Comparison of ENCODE assay signal across 20 cellular contexts in the genomic region with DNA sequence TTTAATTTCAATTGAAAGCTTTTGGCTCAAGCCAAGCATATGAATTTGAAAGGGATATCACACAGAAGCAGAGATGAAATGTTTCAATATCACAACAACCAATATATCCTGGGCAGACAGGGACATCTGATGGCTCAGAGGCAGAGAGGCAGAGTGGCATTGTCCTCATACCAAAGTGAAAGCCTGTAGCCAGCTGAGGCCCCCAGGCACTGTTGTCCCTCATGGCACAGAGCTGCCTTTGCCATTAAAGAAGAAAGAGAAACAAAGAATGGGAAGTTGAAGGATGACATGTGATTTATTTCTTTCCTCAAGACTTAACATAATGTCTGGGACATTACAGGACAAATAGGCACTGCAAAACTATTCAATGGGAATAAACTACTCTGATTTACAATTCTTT.
DNase-seq lines count a peak whose midpoint lies in the region; ATAC-seq, FAIRE-seq and TF ChIP-seq lines count a peak whose summit lies in the region.
"Had no signal": no experiment of that assay in that cellular context is flagged by ENCODE, and none has a peak within 500 bp of the region (broad histone marks: within the 10 kb centered on the region; RNA-seq: fewer than 3 reads in every experiment).

No MANE protein-coding gene starts in this region.

- no peaks in the 10 kb centered on the region for H3K4me1 ChIP-seq in K562 (replicated peaks in 1 of 2; ENCODE audit: control insufficient read depth in 2 of 2, insufficient read depth in 2 of 2, low read length in 2 of 2)
- no peaks in the 10 kb centered on the region for H3K4me1 ChIP-seq in mesendoderm (ENCODE audit: control insufficient read depth, low read depth, low read length)
- H3K4me1 ChIP-seq in MM.1S (ENCODE audit: low read length): no peaks in the 10 kb centered on the region
- H3K4me1 ChIP-seq: Caco-2 had no signal

- no peaks in the 10 kb centered on the region for H3K9me2 ChIP-seq in MM.1S (replicated peaks; ENCODE audit: insufficient read depth, low read length)

- H3K4ac ChIP-seq in mesendoderm (ENCODE audit: low read depth, low read length): no peak overlapping the region

- peak; percentile 23 for FAIRE-seq in K562 (lab: Jason Lieb, UNC)
- FAIRE-seq: A204.1, G401.6, GM12891, H1, HTR-8/SVneo had no signal

- BruUV-seq in K562 (replicated peaks; lab: Mats Ljungman, UMichigan): no TSS peak

- H3K36me3 ChIP-seq in K562 (ENCODE audit: control insufficient read depth, insufficient read depth, low read length) (no peaks in the 10 kb centered on the region), mesendoderm (ENCODE audit: control insufficient read depth, insufficient read depth, low read length) (no peaks in the 10 kb centered on the region), MM.1S (replicated peaks; ENCODE audit: insufficient read depth, low read length) (no peaks in the 10 kb centered on the region)

- H2AK5ac ChIP-seq in mesendoderm (ENCODE audit: low read length): no peak overlapping the region

- H4K20me1 ChIP-seq in K562 (replicated peaks; ENCODE audit: control insufficient read depth, insufficient read depth, low read length) (no peaks in the 10 kb centered on the region), MM.1S (ENCODE audit: insufficient read depth, low read length) (no peaks in the 10 kb centered on the region)

- H3K27ac ChIP-seq in K562 (ENCODE audit: extremely low read depth, low read depth, low read length): no peak overlapping the region
- H3K27ac ChIP-seq in mesendoderm (ENCODE audit: low read depth, low read length): no peak overlapping the region
- no peak overlapping the region for H3K27ac ChIP-seq in MM.1S (ENCODE audit: low read length)
- H3K27ac ChIP-seq: C4-2B had no signal

- no peak overlapping the region for H4K8ac ChIP-seq in mesendoderm (ENCODE audit: low read depth, low read length)

- DNase-seq in ELF-1 (ENCODE audit: low read depth, low spot score) (peak; percentile 54), K562 (ENCODE audit: extremely low read depth in 1 of 4, low spot score in 3 of 4) (no peak), mesendoderm (peak; percentile 33), MM.1S (no peak), NCI-H2171 (lab: John Stamatoyannopoulos, UW) (no peak)
- DNase-seq: ACHN; Caco-2; CD4-positive, alpha-beta T cell; DND-41; EL; H9; IMR-90; KBM-7 had no signal

- H3F3A ChIP-seq in MM.1S (ENCODE audit: insufficient read depth, low read length): no peaks in the 10 kb centered on the region

- no peaks in the 10 kb centered on the region for H3K9me1 ChIP-seq in K562 (ENCODE audit: control insufficient read depth, insufficient read depth, low read length)

- no peak overlapping the region for H3K56ac ChIP-seq in mesendoderm (ENCODE audit: low read length)

- in situ Hi-C loops in K562 (cut with MboI): no loop called here

- H3K4me2 ChIP-seq in K562 (ENCODE audit: insufficient read depth, low read length) (no peak overlapping the region), mesendoderm (ENCODE audit: low read length) (no peak overlapping the region), MM.1S (ENCODE audit: low read depth, low read length) (no peak overlapping the region)

- no peak for TF ChIP-seq EP300 in K562 (IDR thresholded peaks at IDR 0.05; ENCODE audit: low read length)

- no peak overlapping the region for H3K23ac ChIP-seq in mesendoderm (ENCODE audit: low read length)

- no peak overlapping the region for H2AFZ ChIP-seq in K562 (ENCODE audit: low read depth, low read length)
- no peak overlapping the region for H2AFZ ChIP-seq in MM.1S (ENCODE audit: low read length)

- H3K9ac ChIP-seq in K562 (ENCODE audit: insufficient read depth in 1 of 2, low read depth in 2 of 2, low read length in 2 of 2) (no peak overlapping the region), mesendoderm (ENCODE audit: low read length) (no peak overlapping the region), MM.1S (ENCODE audit: low read length) (no peak overlapping the region)

- CTCF ChIA-PET in K562 (lab: Yijun Ruan, JAX; ENCODE audit: low intra/inter-chr PET ratio): no interaction called here

- H3K79me1 ChIP-seq in mesendoderm (ENCODE audit: low read length): no peaks in the 10 kb centered on the region

- no peak overlapping the region for H2BK120ac ChIP-seq in mesendoderm (ENCODE audit: low read depth, low read length)

- H3K4me3 ChIP-seq in K562 (no peak overlapping the region), mesendoderm (ENCODE audit: low read length) (no peak overlapping the region), MM.1S (ENCODE audit: low read length) (no peak overlapping the region)

- POLR2A ChIA-PET in K562 (lab: Yijun Ruan, JAX): no interaction called here

- TF ChIP-seq RAD21 in K562 (CRISPR knock-in tag; conservative IDR thresholded peaks at IDR 0.05 in 1 of 2, IDR thresholded peaks at IDR 0.05 in 1 of 2): no peak

- intact Hi-C loops in K562 (cut with micrococcal nuclease): no loop called here

- no peaks in the 10 kb centered on the region for H3K27me3 ChIP-seq in K562 (ENCODE audit: control insufficient read depth in 2 of 2, insufficient read depth in 2 of 2, low read length in 2 of 2)
- H3K27me3 ChIP-seq in mesendoderm (ENCODE audit: insufficient read depth, low read length, poor library complexity): no peaks in the 10 kb centered on the region
- H3K27me3 ChIP-seq in MM.1S (replicated peaks; ENCODE audit: insufficient read depth, low read length): no peaks in the 10 kb centered on the region

- no peak overlapping the region for H4K5ac ChIP-seq in mesendoderm (ENCODE audit: low read length)

- no peak overlapping the region for H3K18ac ChIP-seq in mesendoderm (ENCODE audit: low read length)

- H2BK15ac ChIP-seq in mesendoderm (replicated peaks; ENCODE audit: low read depth): no peak overlapping the region

- TF ChIP-seq CTCF in K562 (IDR thresholded peaks at IDR 0.05 in 2 of 3, conservative IDR thresholded peaks at IDR 0.05 in 1 of 3; ENCODE audit: insufficient read depth in 2 of 3, low read depth in 1 of 3, low read length in 3 of 3) (no peak), MM.1S (IDR thresholded peaks at IDR 0.05; ENCODE audit: low read length) (no peak)

- H3K79me2 ChIP-seq in K562 (ENCODE audit: control insufficient read depth, insufficient read depth, low read length) (no peaks in the 10 kb centered on the region), mesendoderm (ENCODE audit: control insufficient read depth, insufficient read depth, low read length) (no peaks in the 10 kb centered on the region), MM.1S (ENCODE audit: low read length) (no peaks in the 10 kb centered on the region)

- peaks cover 3% of the 10 kb centered on the region; the same call in 1 of the 2 replicates for H3K9me3 ChIP-seq in K562 (replicated peaks; ENCODE audit: control insufficient read depth, insufficient read depth, low read depth, low read length)
- no peaks in the 10 kb centered on the region for H3K9me3 ChIP-seq in MM.1S (replicated peaks; ENCODE audit: insufficient read depth, low read length)
- H3K9me3 ChIP-seq: Caco-2 had no signal

- ATAC-seq in K562 (no peak), GM21360 (IDR thresholded peaks at IDR 0.05; ENCODE audit: unreplicated experiment) (no peak)

- no peak for TF ChIP-seq POLR2A in K562 (conservative IDR thresholded peaks at IDR 0.05)

- H2BK5ac ChIP-seq in mesendoderm (ENCODE audit: low read length): no peak overlapping the region

TF ChIP-seq in K562, 482 proteins besides CTCF, POLR2A, EP300 and RAD21 (continues in another document):
- TF ChIP-seq SMAD4 (CRISPR knock-in tag; conservative IDR thresholded peaks at IDR 0.05): no peak
- no peak for TF ChIP-seq POU5F1 (IDR thresholded peaks at IDR 0.05; ENCODE audit: borderline replicate concordance, low read depth, low read length, partially characterized antibody)
- no peak for TF ChIP-seq POLR2AphosphoS2 (IDR thresholded peaks at IDR 0.05; ENCODE audit: low read length)
- no peak for TF ChIP-seq GABPB2 (CRISPR knock-in tag; conservative IDR thresholded peaks at IDR 0.05)
- no peak for TF ChIP-seq ZNF165 (CRISPR knock-in tag; IDR thresholded peaks at IDR 0.05; ENCODE audit: borderline replicate concordance)
- no peak for TF ChIP-seq NFRKB (IDR thresholded peaks at IDR 0.05; ENCODE audit: low read depth)
- no peak for TF ChIP-seq SMARCA4 (IDR thresholded peaks at IDR 0.05)
- no peak for TF ChIP-seq NUFIP1 (IDR thresholded peaks at IDR 0.05; ENCODE audit: partially characterized antibody)
- no peak for TF ChIP-seq MAFF (IDR thresholded peaks at IDR 0.05; ENCODE audit: low read length)
- no peak for TF ChIP-seq TAF15 (IDR thresholded peaks at IDR 0.05; ENCODE audit: low read depth, low read length)
- no peak for TF ChIP-seq NFYB (IDR thresholded peaks at IDR 0.05; ENCODE audit: extremely low read depth, insufficient read length)
- TF ChIP-seq, protein P1, sequence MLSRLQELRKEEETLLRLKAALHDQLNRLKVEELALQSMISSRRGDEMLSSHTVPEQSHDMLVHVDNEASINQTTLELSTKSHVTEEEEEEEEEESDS (CRISPR knock-in tag; IDR thresholded peaks at IDR 0.05): no peak
- no peak for TF ChIP-seq EGR1 (conservative IDR thresholded peaks at IDR 0.05)
- no peak for TF ChIP-seq TCF7L2 (IDR thresholded peaks at IDR 0.05; ENCODE audit: low read depth, low read length)
- TF ChIP-seq ZNF77 (CRISPR knock-in tag; IDR thresholded peaks at IDR 0.05): no peak
- TF ChIP-seq U2AF2 (optimal IDR thresholded peaks at IDR 0.05; ENCODE audit: low read depth, low read length): no peak
- TF ChIP-seq ZNF347 (CRISPR knock-in tag; IDR thresholded peaks at IDR 0.05; ENCODE audit: low read depth): no peak

Comparison
In these comparisons a context has a peak if more than half of its experiments do, and no peak if none do; other contexts are left out.
1. DNase-seq: peak in ELF-1 (single experiment) and mesendoderm (single experiment); none in K562 (0 of 4), MM.1S (single experiment) and NCI-H2171 (single experiment).